Comparison of ENCODE assay signal across 9 cellular contexts in the genomic region with DNA sequence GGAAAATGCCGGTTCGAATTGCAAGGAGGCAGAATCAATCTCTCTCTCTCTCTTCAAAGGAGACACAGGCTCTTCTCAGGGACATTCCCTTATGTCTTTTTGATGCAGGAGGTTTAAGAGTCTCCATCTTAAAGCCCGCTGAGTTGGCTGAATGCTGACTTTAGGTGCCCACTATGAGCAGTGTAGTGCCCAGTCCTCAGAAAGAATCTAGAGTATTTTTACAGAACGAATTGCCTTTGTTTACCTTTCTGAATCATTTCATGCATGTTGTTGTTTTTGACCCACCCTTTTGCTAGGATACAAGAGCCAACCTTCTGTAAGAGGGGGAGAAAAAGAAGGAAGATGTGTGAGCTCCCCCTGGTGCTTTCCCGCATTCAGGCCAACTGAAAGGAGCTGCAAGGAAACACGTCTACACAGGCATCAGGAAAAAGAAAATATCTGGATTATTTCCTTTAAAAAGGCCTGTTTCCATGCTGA.
DNase-seq lines count a peak whose midpoint lies in the region; ATAC-seq and TF ChIP-seq lines count a peak whose summit lies in the region.
"Had no signal": no experiment of that assay in that cellular context is flagged by ENCODE, and none has a peak within 500 bp of the region (broad histone marks: within the 10 kb centered on the region; RNA-seq: fewer than 3 reads in every experiment).

No MANE protein-coding gene starts in this region.

- no TSS peak for BruUV-seq in MCF 10A (replicated peaks; lab: Mats Ljungman, UMichigan)

- peak; percentile 48 for DNase-seq in MCF 10A (ENCODE audit: unreplicated experiment)
- no peak for DNase-seq in breast epithelium (ENCODE audit: low spot score in 2 of 2)
- DNase-seq in NCI-H774 (lab: John Stamatoyannopoulos, UW): peak; percentile 61
- no peak for DNase-seq in epithelial cell of proximal tubule (ENCODE audit: low read depth)
- DNase-seq in mesothelial cell of epicardium (ENCODE audit: low spot score in 2 of 2, unreplicated experiment in 2 of 2): no peak
- DNase-seq: activated naive CD8-positive, alpha-beta T cell treated with anti-CD3 and anti-CD28 coated beads, Interleukin-2, amount 10 ng/mL, durations not matched to agents 7 days and 5 days had no signal

- POLR2A ChIA-PET in MCF 10A (lab: Yijun Ruan, JAX): interaction anchor here (0.6 kb wide), 1 partner anchor 367 kb away, joined by 3 read pairs; no protein-coding TSS in a partner anchor

- H3K4me1 Mint-ChIP-seq in MCF 10A (ENCODE audit: insufficient read depth, unreplicated experiment) (no peaks in the 10 kb centered on the region), mesothelial cell of epicardium (peaks cover 61% of the 10 kb centered on the region)

- no peaks in the 10 kb centered on the region for H3K4me1 ChIP-seq in breast epithelium

- CTCF ChIA-PET in MCF 10A (lab: Yijun Ruan, JAX): interaction anchor here (0.6 to 2.8 kb wide), 4 partner anchors 10 to 547 kb away, joined by 3 to 13 read pairs (median 4); no protein-coding TSS in a partner anchor

- H3K36me3 Mint-ChIP-seq in MCF 10A (ENCODE audit: insufficient read depth, unreplicated experiment): peaks cover 5% of the 10 kb centered on the region
- H3K36me3 Mint-ChIP-seq in mesothelial cell of epicardium: no peaks in the 10 kb centered on the region
- H3K36me3 Mint-ChIP-seq: activated naive CD8-positive, alpha-beta T cell treated with anti-CD3 and anti-CD28 coated beads, Interleukin-2, amount 10 ng/mL, durations not matched to agents 7 days and 5 days had no signal

- TF ChIP-seq CTCF in MCF 10A (IDR thresholded peaks at IDR 0.05; ENCODE audit: unreplicated experiment): peak; percentile 14
- TF ChIP-seq CTCF in breast epithelium (IDR thresholded peaks at IDR 0.05): peak in 1 of 3 donors; percentile 28
- TF ChIP-seq CTCF in epithelial cell of proximal tubule (conservative IDR thresholded peaks at IDR 0.05; ENCODE audit: low read depth, low read length): peak; percentile 75
- TF ChIP-seq CTCF in mesothelial cell of epicardium (IDR thresholded peaks at IDR 0.05; ENCODE audit: unreplicated experiment): peak; percentile 40

- H3K27me3 Mint-ChIP-seq in MCF 10A (ENCODE audit: insufficient read depth, unreplicated experiment): no peaks in the 10 kb centered on the region
- no peaks in the 10 kb centered on the region for H3K27me3 Mint-ChIP-seq in mesothelial cell of epicardium (ENCODE audit: low read depth)

- no peak overlapping the region for H3K4me3 Mint-ChIP-seq in MCF 10A (ENCODE audit: unreplicated experiment)
- H3K4me3 Mint-ChIP-seq in mesothelial cell of epicardium: peak overlapping the region; percentile 70
- H3K4me3 Mint-ChIP-seq: activated naive CD8-positive, alpha-beta T cell treated with anti-CD3 and anti-CD28 coated beads, Interleukin-2, amount 10 ng/mL, durations not matched to agents 7 days and 5 days had no signal

- ATAC-seq in GM18511 (IDR thresholded peaks at IDR 0.05; ENCODE audit: unreplicated experiment) (no peak), GM19023 (IDR thresholded peaks at IDR 0.05; ENCODE audit: unreplicated experiment) (no peak), GM19455 (IDR thresholded peaks at IDR 0.05; ENCODE audit: unreplicated experiment) (no peak)

- H3K27ac ChIP-seq in breast epithelium: no peak overlapping the region

- TF ChIP-seq POLR2A in breast epithelium (IDR thresholded peaks at IDR 0.05): no peak

- H3K9me3 Mint-ChIP-seq in MCF 10A (ENCODE audit: unreplicated experiment): no peaks in the 10 kb centered on the region
- no peaks in the 10 kb centered on the region for H3K9me3 Mint-ChIP-seq in mesothelial cell of epicardium

- H3K4me3 ChIP-seq in breast epithelium (no peak overlapping the region), epithelial cell of proximal tubule (ENCODE audit: low read depth, low read length) (no peak overlapping the region)

- H3K27ac Mint-ChIP-seq in MCF 10A (ENCODE audit: low read depth, unreplicated experiment) (no peak overlapping the region), mesothelial cell of epicardium (peak overlapping the region; percentile 40)
- H3K27ac Mint-ChIP-seq: activated naive CD8-positive, alpha-beta T cell treated with anti-CD3 and anti-CD28 coated beads, Interleukin-2, amount 10 ng/mL, durations not matched to agents 7 days and 5 days had no signal

- intact Hi-C loops in MCF 10A (cut with micrococcal nuclease) (loop anchor here (1.0 kb wide), 1 partner anchor 366 kb away; no protein-coding TSS in a partner anchor), breast epithelium (cut with DNase I; ENCODE audit: low total_unique reads) (no loop called here)

- H3K36me3 ChIP-seq in breast epithelium: no peaks in the 10 kb centered on the region

- no peaks in the 10 kb centered on the region for H3K9me3 ChIP-seq in breast epithelium

- H3K27me3 ChIP-seq in breast epithelium: peaks cover 0 to 25% of the 10 kb centered on the region in 2 donors

Comparison
In these comparisons a context has a peak if more than half of its experiments do, and no peak if none do; other contexts are left out.
1. DNase-seq: peak in MCF 10A (single experiment) and NCI-H774 (single experiment); none in breast epithelium (0 of 2), epithelial cell of proximal tubule (single experiment) and mesothelial cell of epicardium (0 of 2).